In genomic region chr12:55712154-55712553, GRCh38 we compare ENCODE assay signal across 17 cellular contexts. TPM values are rescaled to one million over a fixed set of nuclear protein-coding genes. Genes with fewer than 3 reads are reported as not detected.
DNase-seq lines count a peak whose midpoint lies in the region; ATAC-seq and TF ChIP-seq lines count a peak whose summit lies in the region.
"Had no signal": no experiment of that assay in that cellular context is flagged by ENCODE, and none has a peak within 500 bp of the region (broad histone marks: within the 10 kb centered on the region; RNA-seq: fewer than 3 reads in every experiment).

No MANE protein-coding gene starts in this region.

- H3K4me1 Mint-ChIP-seq in MCF 10A (ENCODE audit: insufficient read depth, unreplicated experiment), result peaks cover 28% of the 10 kb centered on the region

- TF ChIP-seq CTCF in WERI-Rb-1 (IDR thresholded peaks at IDR 0.05; ENCODE audit: low read depth, low read length) (no peak), dorsolateral prefrontal cortex (IDR thresholded peaks at IDR 0.05 in 54 of 56, conservative IDR thresholded peaks at IDR 0.05 in 2 of 56; ENCODE audit: low read depth in 1 of 56, partially characterized antibody in 56 of 56) (no peak), stomach (IDR thresholded peaks at IDR 0.05) (no peak), MCF 10A (IDR thresholded peaks at IDR 0.05; ENCODE audit: unreplicated experiment) (no peak)

- no peaks in the 10 kb centered on the region for H3K9me3 Mint-ChIP-seq in MCF 10A (ENCODE audit: unreplicated experiment)
- H3K9me3 Mint-ChIP-seq: activated CD4-positive, alpha-beta memory T cell treated with anti-CD3 and anti-CD28 coated beads for 36 hours; activated T-helper 1 cell treated with anti-CD3 and anti-CD28 coated beads, Interleukin-12 subunit alpha, Interleukin-12 subunit beta, Interleukin-2, Interleukin-4 antibody, amounts not matched to agents 30 ng/mL and 10 ng/mL and 1 ng/mL, durations not matched to agents 14 hours and 24 hours and 36 hours; HFFc6; immature natural killer cell; nephron progenitor cell; stimulated activated naive CD8-positive, alpha-beta T cell treated with anti-CD3 and anti-CD28 coated beads, Interleukin-15, amount 100 ng/mL, for 72 hours; T-cell had no signal

- peak overlapping the region; percentile 59 for H3K27ac ChIP-seq in WERI-Rb-1
- H3K27ac ChIP-seq in dorsolateral prefrontal cortex, result peak overlapping the region in 37 of 59 donors; percentile 18 to 78 (median 51)
- H3K27ac ChIP-seq in stomach, result peak overlapping the region in 4 of 5 donors; percentile 32 to 89 (median 60)

- WGBS in stomach, 5 donors, result 62 to 82% (median 77%) methylated on average over 3 of the region's 3 CpGs

- H3K4me1 ChIP-seq in stomach, result peaks cover 38 to 61% (median 47%) of the 10 kb centered on the region in 4 donors

- no peaks in the 10 kb centered on the region for H3K36me3 ChIP-seq in WERI-Rb-1
- no peaks in the 10 kb centered on the region for H3K36me3 ChIP-seq in stomach

- no peak overlapping the region for H3K4me3 Mint-ChIP-seq in MCF 10A (ENCODE audit: unreplicated experiment)
- H3K4me3 Mint-ChIP-seq: activated CD4-positive, alpha-beta memory T cell treated with anti-CD3 and anti-CD28 coated beads for 36 hours; activated T-helper 1 cell treated with anti-CD3 and anti-CD28 coated beads, Interleukin-12 subunit alpha, Interleukin-12 subunit beta, Interleukin-2, Interleukin-4 antibody, amounts not matched to agents 30 ng/mL and 10 ng/mL and 1 ng/mL, durations not matched to agents 14 hours and 24 hours and 36 hours; HFFc6; immature natural killer cell; nephron progenitor cell; stimulated activated naive CD8-positive, alpha-beta T cell treated with anti-CD3 and anti-CD28 coated beads, Interleukin-15, amount 100 ng/mL, for 72 hours; T-cell had no signal

- no peak overlapping the region for H3K27ac Mint-ChIP-seq in MCF 10A (ENCODE audit: low read depth, unreplicated experiment)
- H3K27ac Mint-ChIP-seq: activated CD4-positive, alpha-beta memory T cell treated with anti-CD3 and anti-CD28 coated beads for 36 hours; activated T-helper 1 cell treated with anti-CD3 and anti-CD28 coated beads, Interleukin-12 subunit alpha, Interleukin-12 subunit beta, Interleukin-2, Interleukin-4 antibody, amounts not matched to agents 30 ng/mL and 10 ng/mL and 1 ng/mL, durations not matched to agents 14 hours and 24 hours and 36 hours; immature natural killer cell; stimulated activated naive CD8-positive, alpha-beta T cell treated with anti-CD3 and anti-CD28 coated beads, Interleukin-15, amount 100 ng/mL, for 72 hours; T-cell had no signal

- CTCF ChIA-PET in MCF 10A (lab: Yijun Ruan, JAX), result interaction anchor here (0.6 to 1.2 kb wide), 3 partner anchors 9 to 107 kb away, joined by 3 read pairs; no protein-coding TSS in a partner anchor

- TF ChIP-seq POLR2A in stomach (IDR thresholded peaks at IDR 0.05), result no peak

- peaks cover 8% of the 10 kb centered on the region for H3K36me3 Mint-ChIP-seq in MCF 10A (ENCODE audit: insufficient read depth, unreplicated experiment)
- H3K36me3 Mint-ChIP-seq: immature natural killer cell, T-cell had no signal

- no peak for ATAC-seq in HG03025 (IDR thresholded peaks at IDR 0.05; ENCODE audit: low FRiP score, unreplicated experiment)
- ATAC-seq: stimulated activated naive CD8-positive, alpha-beta T cell treated with anti-CD3 and anti-CD28 coated beads, Interleukin-15, amount 100 ng/mL, for 72 hours; T-cell had no signal

- POLR2A ChIA-PET in MCF 10A (lab: Yijun Ruan, JAX), result no interaction called here

- H3K9me3 ChIP-seq in WERI-Rb-1 (ENCODE audit: severe bottlenecking) (no peaks in the 10 kb centered on the region), stomach (no peaks in the 10 kb centered on the region)

- H3K27me3 Mint-ChIP-seq in MCF 10A (ENCODE audit: insufficient read depth, unreplicated experiment), result peaks cover 29% of the 10 kb centered on the region

- DNase-seq in WERI-Rb-1, result no peak
- DNase-seq in dorsolateral prefrontal cortex, result peak in 1 of 10 donors; percentile 31
- peak; percentile 13 for DNase-seq in medulla oblongata (ENCODE audit: extremely low spot score)
- no peak for DNase-seq in stomach
- no peak for DNase-seq in MV-4-11 (lab: John Stamatoyannopoulos, UW)
- no peak for DNase-seq in GM19238 (ENCODE audit: insufficient read length, low spot score)
- DNase-seq in MCF 10A (ENCODE audit: unreplicated experiment), result no peak
- DNase-seq: activated CD4-positive, alpha-beta memory T cell treated with anti-CD3 and anti-CD28 coated beads for 36 hours; HFFc6; immature natural killer cell; mammary epithelial cell; nephron progenitor cell; stimulated activated CD4-positive, alpha-beta T cell treated with anti-CD3 and anti-CD28 coated beads, Interleukin-1b, Interleukin-23, amount 100 ng/mL, for 48 hours; stimulated activated naive CD8-positive, alpha-beta T cell treated with anti-CD3 and anti-CD28 coated beads, Interleukin-15, amount 100 ng/mL, for 72 hours; T-cell had no signal

- no peak overlapping the region for H3K4me3 ChIP-seq in WERI-Rb-1 (ENCODE audit: low read depth, low read length)
- peak overlapping the region in 4 of 59 donors; percentile 9 to 23 (median 18) for H3K4me3 ChIP-seq in dorsolateral prefrontal cortex
- H3K4me3 ChIP-seq in stomach, result no peak overlapping the region

- H3K27me3 ChIP-seq in WERI-Rb-1 (ENCODE audit: insufficient read depth, low read depth, severe bottlenecking) (no peaks in the 10 kb centered on the region), dorsolateral prefrontal cortex (no peaks in the 10 kb centered on the region), stomach (peaks cover 0 to 25% (median 0%) of the 10 kb centered on the region in 3 donors)

- intact Hi-C loops in dorsolateral prefrontal cortex (cut with DNase I), result loop anchor here in 1 of 2 donors (10.0 kb wide), 1 partner anchor 57 kb away; no protein-coding TSS in a partner anchor
- intact Hi-C loops in stomach (cut with DNase I; ENCODE audit: low total_unique reads), result no loop called here
- intact Hi-C loops in MCF 10A (cut with micrococcal nuclease), result no loop called here

- BruUV-seq in MCF 10A (replicated peaks; lab: Mats Ljungman, UMichigan), result no TSS peak

- no peak for TF ChIP-seq EP300 in stomach (IDR thresholded peaks at IDR 0.05)

RNA-seq across cellular contexts. Expression of gene BLOC1S1, which starts 3.7 kb away (rescaled TPM):
- total RNA-seq in dorsolateral prefrontal cortex (100 to 1,000 TPM in 89 of 120 experiments, 10 to 100 TPM in 31; 73.5 to 149 (median 111) TPM), stomach (100 to 1,000 TPM in 3 of 5 donors, 10 to 100 TPM in 2; 12.8 to 392 (median 114) TPM), MCF 10A (2022) (75.8 and 84.3 TPM in 2 replicates)
- polyA plus RNA-seq in stomach, result 100 to 1,000 TPM; 349 to 451 (median 411) TPM

RNA-seq across cellular contexts. Expression of gene ITGA7, which starts 4.5 kb away (rescaled TPM):
- total RNA-seq in dorsolateral prefrontal cortex (100 to 1,000 TPM in 38 of 120 experiments, 10 to 100 TPM in 82; 47.1 to 183 (median 85.5) TPM), stomach (100 to 1,000 TPM in 1 of 5 donors, 10 to 100 TPM in 4; 10.3 to 188 (median 58.0) TPM), MCF 10A (2022) (2.1 and 3.0 TPM in 2 replicates)
- 10 to 100 TPM in 1 of 3 donors, 1 to 10 TPM in 2; 3.5 to 40.6 (median 5.8) TPM for polyA plus RNA-seq in stomach

RNA-seq across cellular contexts. Expression of gene RDH5, which starts 8.0 kb away (rescaled TPM):
- total RNA-seq in dorsolateral prefrontal cortex, result 10 to 100 TPM in 45 of 120 experiments, 1 to 10 TPM in 75; 3.2 to 19.4 (median 9.0) TPM
- 10 to 100 TPM in 3 of 5 donors, 1 to 10 TPM in 2; 4.0 to 41.2 (median 19.3) TPM for total RNA-seq in stomach
- 10 to 100 TPM in 1 of 3 donors, 1 to 10 TPM in 2; 3.2 to 10.3 (median 9.7) TPM for polyA plus RNA-seq in stomach
- 2.5 and 3.9 TPM in 2 replicates for total RNA-seq in MCF 10A (2022)

RNA-seq across cellular contexts. Expression of gene CD63, which starts 16.7 kb away (rescaled TPM):
- total RNA-seq in dorsolateral prefrontal cortex (100 to 1,000 TPM; 216 to 509 (median 301) TPM), stomach (1,000 to 10,000 TPM in 1 of 5 donors, 100 to 1,000 TPM in 3, 10 to 100 TPM in 1; 71.2 to 1,329 (median 399) TPM), MCF 10A (2022) (552 and 724 TPM in 2 replicates)
- polyA plus RNA-seq in stomach, result 100 to 1,000 TPM; 455 to 899 (median 803) TPM

RNA-seq across cellular contexts. Expression of gene GDF11, which starts 30.8 kb away (rescaled TPM):
- total RNA-seq in dorsolateral prefrontal cortex, result 10 to 100 TPM; 11.9 to 63.8 (median 21.4) TPM
- total RNA-seq in stomach, result 1 to 10 TPM in 3 of 5 donors, under 1 TPM in 2; 0.29 to 4.6 (median 1.7) TPM
- polyA plus RNA-seq in stomach, result 1 to 10 TPM; 1.1 to 6.5 (median 3.5) TPM
- 1.9 TPM in 2 replicates for total RNA-seq in MCF 10A (2022)
